In the genomic region with DNA sequence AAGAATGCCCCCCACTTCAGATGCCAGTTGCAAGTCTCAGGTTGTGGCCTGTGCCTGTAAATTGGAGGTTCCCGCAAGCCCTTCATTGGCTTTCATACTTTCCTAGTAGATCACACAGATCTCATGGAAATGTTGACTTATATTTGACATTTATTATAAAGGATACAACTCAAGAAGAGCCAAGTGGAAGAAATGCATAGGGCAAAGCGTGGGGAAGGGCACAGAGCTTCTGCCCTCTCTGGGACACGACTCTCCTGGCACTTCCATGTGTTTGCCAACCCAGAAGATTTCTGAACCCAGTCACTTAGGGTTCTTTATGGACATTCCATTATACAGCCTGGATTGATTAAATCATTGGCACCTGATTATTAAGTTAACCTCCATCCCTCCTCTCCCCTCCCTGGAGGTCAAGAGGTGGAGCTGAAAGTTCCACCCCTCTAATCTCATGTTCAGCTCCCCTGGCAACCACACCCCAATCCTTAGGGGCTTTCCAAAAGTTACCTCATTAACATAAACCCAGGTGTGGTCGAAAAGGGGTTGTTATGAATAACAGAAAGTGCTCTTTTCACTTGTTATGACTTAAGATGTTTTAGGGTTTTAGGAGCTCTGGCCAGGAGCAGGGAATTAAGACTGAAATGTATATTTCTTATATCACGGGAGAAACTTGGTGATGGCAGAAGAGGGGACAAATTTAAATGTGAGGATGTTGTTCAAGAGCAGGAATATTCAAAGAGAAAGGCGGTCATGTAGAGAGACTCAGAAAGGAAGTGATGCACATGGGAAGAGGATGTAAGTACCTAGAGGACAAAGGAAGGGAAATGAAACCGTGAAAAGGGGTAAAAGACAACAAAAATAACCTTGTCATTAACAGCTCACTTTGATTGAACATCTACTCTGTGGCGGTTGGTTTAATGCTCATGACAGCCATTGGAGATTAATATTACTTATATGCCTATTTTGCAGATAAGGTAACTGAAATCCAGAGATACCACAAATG, we compare ENCODE assay signal across 8 cellular contexts. TPM values are rescaled to one million over a fixed set of nuclear protein-coding genes. Genes with fewer than 3 reads are reported as not detected.
A peak's percentile ranks its signal among the peaks of the same experiment; 100 is the strongest.
DNase-seq lines count a peak whose midpoint lies in the region; ATAC-seq and TF ChIP-seq lines count a peak whose summit lies in the region.

No MANE protein-coding gene starts in this region.

- H3K9me2 ChIP-seq in hepatocyte (replicated peaks; ENCODE audit: insufficient read depth) = no peaks in the 10 kb centered on the region

- no peaks in the 10 kb centered on the region for H4K20me1 ChIP-seq in hepatocyte (ENCODE audit: insufficient read depth, poor library complexity, severe bottlenecking)

- peak; percentile 85 for ATAC-seq in HG03432 (IDR thresholded peaks at IDR 0.05; ENCODE audit: unreplicated experiment)

- H3K36me3 ChIP-seq in adrenal gland (replicated peaks in 1 of 2) (peaks cover 0 to 46% of the 10 kb centered on the region in 2 donors), hepatocyte (replicated peaks; ENCODE audit: insufficient read depth, low read depth) (no peaks in the 10 kb centered on the region)

- no peak for TF ChIP-seq CTCF in GM10248 (IDR thresholded peaks at IDR 0.05; ENCODE audit: control extremely low read depth, extremely low read depth, low read depth, missing control alignments)
- no peak for TF ChIP-seq CTCF in GM20000 (IDR thresholded peaks at IDR 0.05; ENCODE audit: extremely low read depth, missing control alignments)
- no peak for TF ChIP-seq CTCF in adrenal gland (IDR thresholded peaks at IDR 0.05)
- no peak for TF ChIP-seq CTCF in hepatocyte (IDR thresholded peaks at IDR 0.05; ENCODE audit: poor library complexity)

- H3K4me1 ChIP-seq in adrenal gland (replicated peaks in 1 of 2) (peaks cover 0 to 9% of the 10 kb centered on the region in 2 donors), hepatocyte (ENCODE audit: insufficient read depth) (no peaks in the 10 kb centered on the region)

- H3K4me2 ChIP-seq in hepatocyte = no peak overlapping the region

- H2AFZ ChIP-seq in hepatocyte = no peak overlapping the region

- intact Hi-C loops in adrenal gland (cut with DNase I) = no loop called here

- 74 to 85% (median 80%) methylated on average over 8 of the region's 8 CpGs for WGBS in adrenal gland, 4 donors
- WGBS in hepatocyte (ENCODE audit: low lambda C conversion rate, missing lambda C conversion rate) = 89% methylated on average over 8 of the region's 8 CpGs

- no peaks in the 10 kb centered on the region for H3K9me3 ChIP-seq in adrenal gland (replicated peaks in 1 of 3)
- no peaks in the 10 kb centered on the region for H3K9me3 ChIP-seq in hepatocyte (ENCODE audit: low read depth)

- POLR2A ChIA-PET in GM10248 (lab: Yijun Ruan, JAX) = interaction anchor here (1.1 kb wide), 1 partner anchor 154 kb away, joined by 3 read pairs; no protein-coding TSS in a partner anchor

- no peak for TF ChIP-seq POLR2A in adrenal gland (IDR thresholded peaks at IDR 0.05)

- H3K79me2 ChIP-seq in hepatocyte = no peaks in the 10 kb centered on the region

- H3K4me3 ChIP-seq in adrenal gland (no peak overlapping the region), hepatocyte (no peak overlapping the region)

- H3K27me3 ChIP-seq in adrenal gland = no peaks in the 10 kb centered on the region
- H3K27me3 ChIP-seq in hepatocyte = no peaks in the 10 kb centered on the region

- DNase-seq in GM10248 (ENCODE audit: extremely low spot score) = peak; percentile 65
- DNase-seq in GM20000 (ENCODE audit: low spot score) = peak; percentile 66
- peak; percentile 48 for DNase-seq in central memory CD4-positive, alpha-beta T cell
- DNase-seq in EL = no peak
- no peak for DNase-seq in DMS53 (lab: John Stamatoyannopoulos, UW)
- no peak for DNase-seq in adrenal gland
- no peak for DNase-seq in hepatocyte (ENCODE audit: low spot score)

- peak overlapping the region in 2 of 5 donors; percentile 24 for H3K27ac ChIP-seq in adrenal gland
- H3K27ac ChIP-seq in hepatocyte = no peak overlapping the region

- CTCF ChIA-PET in GM10248 (lab: Yijun Ruan, JAX) = interaction anchor here (1.1 to 1.3 kb wide), 4 partner anchors 8 to 20 kb away, joined by 3 to 6 read pairs (median 4); no protein-coding TSS in a partner anchor

RNA-seq across cellular contexts. Expression of a gene that starts 31.8 kb away (rescaled TPM):
- 100 to 1,000 TPM in 6 of 8 donors, 10 to 100 TPM in 2; 59.2 to 147 (median 110) TPM for total RNA-seq in adrenal gland
- polyA plus RNA-seq in adrenal gland = 10 to 100 TPM; 77.6 to 92.5 (median 82.0) TPM
- 41.5 and 42.2 TPM in 2 replicates for total RNA-seq in hepatocyte
- polyA plus RNA-seq in hepatocyte = 30.5 and 39.9 TPM in 2 replicates

Comparison
In these comparisons a context has a peak if more than half of its experiments do, and no peak if none do; other contexts are left out.
1. DNase-seq: peak in GM10248 (single experiment), GM20000 (single experiment) and central memory CD4-positive, alpha-beta T cell (single experiment); none in EL (single experiment), DMS53 (single experiment), adrenal gland (0 of 7) and hepatocyte (single experiment).